In genomic region chr1:178664278-178664677, GRCh38 we compare ENCODE assay signal across 10 cellular contexts.
DNase-seq lines count a peak whose midpoint lies in the region; ATAC-seq and TF ChIP-seq lines count a peak whose summit lies in the region.
"Had no signal": no experiment of that assay in that cellular context is flagged by ENCODE, and none has a peak within 500 bp of the region (broad histone marks: within the 10 kb centered on the region; RNA-seq: fewer than 3 reads in every experiment).

No MANE protein-coding gene starts in this region.

- H3K9me2 ChIP-seq in OCI-LY1 (ENCODE audit: low read depth, low read length), result no peaks in the 10 kb centered on the region

- DNase-seq in CD1c-positive myeloid dendritic cell (ENCODE audit: extremely low spot score), result peak; percentile 10
- DNase-seq in iPS-NIHi11 (ENCODE audit: low spot score), result no peak
- no peak for DNase-seq in NCI-H526 treated with DMSO at 0.1 percent for 48 hours (lab: John Stamatoyannopoulos, UW)
- DNase-seq in dermis blood vessel endothelial cell, result no peak
- no peak for DNase-seq in RKO (ENCODE audit: low spot score)

- no peaks in the 10 kb centered on the region for H3K9me3 ChIP-seq in OCI-LY1 (ENCODE audit: low read length)

- H3K27me3 ChIP-seq in OCI-LY1 (ENCODE audit: insufficient read depth, low read length), result no peaks in the 10 kb centered on the region
- H3K27me3 ChIP-seq: hepatocyte had no signal

- H3K9ac ChIP-seq in OCI-LY1 (ENCODE audit: low read length), result peak overlapping the region; percentile 39

- peak; percentile 74 for ATAC-seq in GM19452 (IDR thresholded peaks at IDR 0.05; ENCODE audit: unreplicated experiment)
- peak; percentile 70 for ATAC-seq in HG03064 (IDR thresholded peaks at IDR 0.05; ENCODE audit: low read depth, unreplicated experiment)
- ATAC-seq: WTC11 had no signal

- H3K4me1 ChIP-seq in OCI-LY1 (ENCODE audit: insufficient read depth, low read length, severe bottlenecking), result peaks cover 71% of the 10 kb centered on the region

- H3K36me3 ChIP-seq in OCI-LY1 (ENCODE audit: insufficient read depth, low read length), result peaks cover 22% of the 10 kb centered on the region

- H3K79me2 ChIP-seq in OCI-LY1 (ENCODE audit: insufficient read depth, low read length), result peaks cover 28% of the 10 kb centered on the region
- H3K79me2 ChIP-seq: hepatocyte had no signal

- peak overlapping the region; percentile 86 for H3K27ac ChIP-seq in OCI-LY1 (ENCODE audit: low read depth, low read length, poor library complexity, severe bottlenecking)
- H3K27ac ChIP-seq: hepatocyte had no signal

- no peaks in the 10 kb centered on the region for H4K20me1 ChIP-seq in OCI-LY1 (ENCODE audit: insufficient read depth, low read length)

- peak overlapping the region; percentile 1 for H3K4me3 ChIP-seq in OCI-LY1 (ENCODE audit: low read depth, low read length, poor library complexity, severe bottlenecking)
- H3K4me3 ChIP-seq: hepatocyte had no signal

- peak overlapping the region; percentile 29 for H3K4me2 ChIP-seq in OCI-LY1 (ENCODE audit: low read length)
- H3K4me2 ChIP-seq: hepatocyte had no signal

- no peak for TF ChIP-seq CTCF in OCI-LY1 (IDR thresholded peaks at IDR 0.05; ENCODE audit: low read length)

- H2AFZ ChIP-seq in OCI-LY1 (ENCODE audit: low read length), result no peak overlapping the region
- H2AFZ ChIP-seq: hepatocyte had no signal

- H3F3A ChIP-seq in OCI-LY1 (ENCODE audit: insufficient read depth, low read length), result no peaks in the 10 kb centered on the region
